In the genomic region with DNA sequence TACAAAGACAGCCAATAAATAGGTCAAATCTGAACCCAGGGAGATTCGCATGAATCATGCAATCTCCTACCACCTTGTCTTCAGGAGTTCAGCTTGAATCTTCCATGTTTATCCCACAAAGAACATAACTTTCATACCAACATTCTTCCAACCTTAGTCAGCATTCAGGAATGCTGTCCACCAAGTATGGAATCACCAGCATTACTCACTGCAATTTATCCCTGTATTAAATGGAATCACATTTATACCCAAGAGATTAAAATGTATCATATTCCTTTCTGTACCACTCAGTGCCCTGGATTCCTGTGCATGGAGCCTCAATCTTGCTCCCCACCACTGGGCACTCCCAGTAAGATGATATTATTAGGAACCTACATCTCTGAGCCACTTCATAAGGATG, we compare ENCODE assay signal across 11 cellular contexts.
A peak's percentile ranks its signal among the peaks of the same experiment; 100 is the strongest.
DNase-seq lines count a peak whose midpoint lies in the region; ATAC-seq, FAIRE-seq and TF ChIP-seq lines count a peak whose summit lies in the region.
"Had no signal": no experiment of that assay in that cellular context is flagged by ENCODE, and none has a peak within 500 bp of the region (broad histone marks: within the 10 kb centered on the region; RNA-seq: fewer than 3 reads in every experiment).

No MANE protein-coding gene starts in this region.

- ATAC-seq in HG03571 (IDR thresholded peaks at IDR 0.05; ENCODE audit: unreplicated experiment) (no peak), aorta (ENCODE audit: low FRiP score) (no peak)
- ATAC-seq: GM12878 had no signal

- H3K4me3 Mint-ChIP-seq in HFFc6 (peak overlapping the region; percentile 82), astrocyte (ENCODE audit: unreplicated experiment) (peak overlapping the region; percentile 55)
- H3K4me3 Mint-ChIP-seq: activated CD4-positive, alpha-beta memory T cell treated with anti-CD3 and anti-CD28 coated beads, Interleukin-2, amount 10 ng/mL, durations not matched to agents 7 days and 5 days; dendritic cell treated with granulocyte-macrophage colony-stimulating factor and Interleukin-4, amounts not matched to agents 40 ng/mL and 50 ng/mL, for 4 days had no signal

- H3K4me1 ChIP-seq in astrocyte (ENCODE audit: insufficient read depth, low read length): peaks cover 37% of the 10 kb centered on the region
- peaks cover 0 to 3% of the 10 kb centered on the region in 2 donors for H3K4me1 ChIP-seq in aorta (ENCODE audit: control insufficient read depth in 1 of 2, insufficient read depth in 2 of 2, low read length in 2 of 2)

- peak overlapping the region; percentile 72 for H3K9ac ChIP-seq in astrocyte (ENCODE audit: low read length)

- WGBS in aorta, 2 donors: 81 to 94% methylated on average over 1 of the region's 1 CpG

- no peaks in the 10 kb centered on the region; the same call in 1 of the 2 replicates for H3K27me3 Mint-ChIP-seq in HFFc6 (ENCODE audit: insufficient read depth)
- H3K27me3 Mint-ChIP-seq in astrocyte (ENCODE audit: low read depth, unreplicated experiment): no peaks in the 10 kb centered on the region
- H3K27me3 Mint-ChIP-seq: dendritic cell treated with granulocyte-macrophage colony-stimulating factor and Interleukin-4, amounts not matched to agents 40 ng/mL and 50 ng/mL, for 4 days had no signal

- DNase-seq in HFFc6 (peak; percentile 95), astrocyte (ENCODE audit: low read depth) (peak; percentile 99), iPS-NIHi11 (ENCODE audit: low spot score) (peak; percentile 21), stromal cell of bone marrow (ENCODE audit: low read depth) (peak; percentile 69), amygdala (lab: John Stamatoyannopoulos, UW) (no peak), NCI-H2227 treated with DMSO at 0.1 percent for 48 hours (lab: John Stamatoyannopoulos, UW) (no peak), aorta (no peak)
- DNase-seq: activated CD4-positive, alpha-beta memory T cell treated with anti-CD3 and anti-CD28 coated beads, Interleukin-2, amount 10 ng/mL, durations not matched to agents 7 days and 5 days had no signal

- no peak for TF ChIP-seq CTCF in HFFc6 (IDR thresholded peaks at IDR 0.05)
- no peak for TF ChIP-seq CTCF in astrocyte (IDR thresholded peaks at IDR 0.05; ENCODE audit: insufficient read depth, low read depth, low read length)

- H3K4me3 ChIP-seq in astrocyte (ENCODE audit: insufficient read depth, low read depth, low read length) (no peak overlapping the region), aorta (ENCODE audit: low read length in 2 of 2) (no peak overlapping the region)
- H3K4me3 ChIP-seq: GM12878 had no signal

- H3K36me3 Mint-ChIP-seq in HFFc6 (ENCODE audit: low read depth) (no peaks in the 10 kb centered on the region), astrocyte (ENCODE audit: low read depth, unreplicated experiment) (peaks cover 4% of the 10 kb centered on the region)

- H3K27me3 ChIP-seq in astrocyte (ENCODE audit: insufficient read depth, low read length): no peaks in the 10 kb centered on the region
- no peaks in the 10 kb centered on the region for H3K27me3 ChIP-seq in aorta (ENCODE audit: control insufficient read depth in 1 of 2, insufficient read depth in 2 of 2, low read length in 1 of 2)

- H3K4me2 ChIP-seq in astrocyte (ENCODE audit: low read length): peak overlapping the region; percentile 73

- no peak overlapping the region for H2AFZ ChIP-seq in astrocyte (ENCODE audit: low read depth, low read length)

- peak overlapping the region; percentile 95 for H3K27ac Mint-ChIP-seq in HFFc6
- H3K27ac Mint-ChIP-seq in astrocyte (ENCODE audit: unreplicated experiment): peak overlapping the region; percentile 93
- H3K27ac Mint-ChIP-seq: activated CD4-positive, alpha-beta memory T cell treated with anti-CD3 and anti-CD28 coated beads, Interleukin-2, amount 10 ng/mL, durations not matched to agents 7 days and 5 days; dendritic cell treated with granulocyte-macrophage colony-stimulating factor and Interleukin-4, amounts not matched to agents 40 ng/mL and 50 ng/mL, for 4 days had no signal

- H3K27ac ChIP-seq in astrocyte (ENCODE audit: low read depth, low read length): peak overlapping the region; percentile 91
- H3K27ac ChIP-seq in aorta (ENCODE audit: low read depth in 1 of 2, low read length in 2 of 2): no peak overlapping the region

- H3K4me1 Mint-ChIP-seq in HFFc6 (ENCODE audit: low read depth) (peaks cover 69% of the 10 kb centered on the region), astrocyte (ENCODE audit: low read depth, unreplicated experiment) (peaks cover 38% of the 10 kb centered on the region)
- H3K4me1 Mint-ChIP-seq: activated CD4-positive, alpha-beta memory T cell treated with anti-CD3 and anti-CD28 coated beads, Interleukin-2, amount 10 ng/mL, durations not matched to agents 7 days and 5 days had no signal

- peaks cover 76% of the 10 kb centered on the region for H3K79me2 ChIP-seq in astrocyte (ENCODE audit: insufficient read depth, low read length)

- peak; percentile 100 for FAIRE-seq in astrocyte (lab: Jason Lieb, UNC)
- FAIRE-seq: GM12878 had no signal

- H3K9me3 ChIP-seq in astrocyte (ENCODE audit: insufficient read depth, low read depth, low read length) (no peaks in the 10 kb centered on the region), aorta (ENCODE audit: control insufficient read depth, low read length) (no peaks in the 10 kb centered on the region)

- intact Hi-C loops in aorta (cut with DNase I): no loop called here

- H3K9me3 Mint-ChIP-seq in HFFc6: no peaks in the 10 kb centered on the region
- no peaks in the 10 kb centered on the region for H3K9me3 Mint-ChIP-seq in astrocyte (ENCODE audit: unreplicated experiment)
- H3K9me3 Mint-ChIP-seq: activated CD4-positive, alpha-beta memory T cell treated with anti-CD3 and anti-CD28 coated beads, Interleukin-2, amount 10 ng/mL, durations not matched to agents 7 days and 5 days; dendritic cell treated with granulocyte-macrophage colony-stimulating factor and Interleukin-4, amounts not matched to agents 40 ng/mL and 50 ng/mL, for 4 days had no signal

- H4K20me1 ChIP-seq in astrocyte (ENCODE audit: insufficient read depth, low read length): no peaks in the 10 kb centered on the region

- H3K36me3 ChIP-seq in astrocyte (ENCODE audit: insufficient read depth, low read length): no peaks in the 10 kb centered on the region
- no peaks in the 10 kb centered on the region for H3K36me3 ChIP-seq in aorta (ENCODE audit: control insufficient read depth in 1 of 2, insufficient read depth in 2 of 2, low read length in 1 of 2)

Comparison
In these comparisons a context has a peak if more than half of its experiments do, and no peak if none do; other contexts are left out.
1. DNase-seq: peak in HFFc6 (single experiment), astrocyte (single experiment), iPS-NIHi11 (single experiment) and stromal cell of bone marrow (single experiment); none in amygdala (0 of 56), NCI-H2227 treated with DMSO at 0.1 percent for 48 hours (single experiment) and aorta (0 of 2).